20 cellular contexts compared by ENCODE assay signal in genomic region chr19:2079076-2079864, GRCh38. TPM values are rescaled to one million over a fixed set of nuclear protein-coding genes. Genes with fewer than 3 reads are reported as not detected.
DNase-seq lines count a peak whose midpoint lies in the region; ATAC-seq, FAIRE-seq and TF ChIP-seq lines count a peak whose summit lies in the region.
"Had no signal": no experiment of that assay in that cellular context is flagged by ENCODE, and none has a peak within 500 bp of the region (broad histone marks: within the 10 kb centered on the region; RNA-seq: fewer than 3 reads in every experiment).

No MANE protein-coding gene starts in this region.

- no peaks in the 10 kb centered on the region for H3K27me3 Mint-ChIP-seq in T-helper 1 cell treated with Interleukin-12 subunit alpha and Interleukin-12 subunit beta and Interleukin-4 antibody, amounts not matched to agents 30 μg/mL and 1 μg/mL, for 36 hours (ENCODE audit: low read depth)
- H3K27me3 Mint-ChIP-seq in natural killer cell (ENCODE audit: low read depth in 2 of 2): no peaks in the 10 kb centered on the region
- H3K27me3 Mint-ChIP-seq: type B pancreatic cell had no signal

- peaks cover 30% of the 10 kb centered on the region for H3K4me1 Mint-ChIP-seq in T-helper 1 cell treated with Interleukin-12 subunit alpha and Interleukin-12 subunit beta and Interleukin-4 antibody, amounts not matched to agents 30 μg/mL and 1 μg/mL, for 36 hours (ENCODE audit: low read depth)
- H3K4me1 Mint-ChIP-seq in natural killer cell: peaks cover 39 to 50% of the 10 kb centered on the region in 2 donors

- no peak for DNase-seq in T-helper 1 cell
- DNase-seq in GM06990 (ENCODE audit: extremely low read depth, insufficient read length): no peak
- no peak for DNase-seq in activated naive CD4-positive, alpha-beta T cell treated with anti-CD3 and anti-CD28 coated beads, Interleukin-2, amount 50 U/mL, for 72 hours (ENCODE audit: low spot score in 2 of 2)
- DNase-seq in natural killer cell: no peak
- DNase-seq in SKM-1 treated with dmso at 0.1 percent for 144 hours (lab: John Stamatoyannopoulos, UW; ENCODE audit: unreplicated experiment): no peak
- DNase-seq in H54 (ENCODE audit: insufficient read length, low spot score): no peak
- DNase-seq in COLO829 (ENCODE audit: low spot score): no peak
- DNase-seq: 8988T; activated CD8-positive, alpha-beta memory T cell treated with anti-CD3 and anti-CD28 coated beads, Interleukin-2, amount 50 U/mL, for 48 hours; C1 segment of cervical spinal cord; DMS79 treated with DMSO at 0.1 percent for 48 hours; effector CD8-positive, alpha-beta T cell; heart right ventricle; NCI-H2171 treated with DMSO at 0.1 percent for 48 hours; stimulated activated CD4-positive, alpha-beta T cell treated with anti-CD3 and anti-CD28 coated beads, Interleukin-12 subunit alpha, Interleukin-12 subunit beta, amount 100 ng/mL, for 4 hours had no signal

- no peak for TF ChIP-seq POLR2A in H54 (IDR thresholded peaks at IDR 0.05; ENCODE audit: low read depth, low read length)

- no peaks in the 10 kb centered on the region for H3K27me3 ChIP-seq in GM06990 (replicated peaks; ENCODE audit: control insufficient read depth, insufficient read depth, low read length)
- H3K27me3 ChIP-seq: heart right ventricle had no signal

- H3K4me3 Mint-ChIP-seq in T-helper 1 cell treated with Interleukin-12 subunit alpha and Interleukin-12 subunit beta and Interleukin-4 antibody, amounts not matched to agents 30 μg/mL and 1 μg/mL, for 36 hours: peak overlapping the region; percentile 34
- H3K4me3 Mint-ChIP-seq in natural killer cell: peak overlapping the region; percentile 99
- H3K4me3 Mint-ChIP-seq: type B pancreatic cell had no signal

- H3K4me3 ChIP-seq in GM06990 (replicated peaks; ENCODE audit: low read depth, low read length): peak overlapping the region; percentile 94
- H3K4me3 ChIP-seq: heart right ventricle, lung had no signal

- no peaks in the 10 kb centered on the region for H3K9me3 Mint-ChIP-seq in T-helper 1 cell treated with Interleukin-12 subunit alpha and Interleukin-12 subunit beta and Interleukin-4 antibody, amounts not matched to agents 30 μg/mL and 1 μg/mL, for 36 hours
- no peaks in the 10 kb centered on the region for H3K9me3 Mint-ChIP-seq in activated naive CD4-positive, alpha-beta T cell treated with anti-CD3 and anti-CD28 coated beads, Interleukin-2, amount 50 U/mL, for 72 hours
- no peaks in the 10 kb centered on the region for H3K9me3 Mint-ChIP-seq in natural killer cell
- H3K9me3 Mint-ChIP-seq: type B pancreatic cell had no signal

- H3K36me3 ChIP-seq in GM06990 (ENCODE audit: control insufficient read depth, insufficient read depth, low read length): peaks cover 64% of the 10 kb centered on the region

- no peak for FAIRE-seq in H54 (lab: Jason Lieb, UNC)
- FAIRE-seq: islet of Langerhans had no signal

- H3K27ac Mint-ChIP-seq in T-helper 1 cell treated with Interleukin-12 subunit alpha and Interleukin-12 subunit beta and Interleukin-4 antibody, amounts not matched to agents 30 μg/mL and 1 μg/mL, for 36 hours: peak overlapping the region; percentile 71
- H3K27ac Mint-ChIP-seq in activated naive CD4-positive, alpha-beta T cell treated with anti-CD3 and anti-CD28 coated beads, Interleukin-2, amount 50 U/mL, for 72 hours: peak overlapping the region; percentile 95 to 100
- peak overlapping the region; percentile 95 to 99 for H3K27ac Mint-ChIP-seq in natural killer cell
- H3K27ac Mint-ChIP-seq: type B pancreatic cell had no signal

- peaks cover 38% of the 10 kb centered on the region for H3K36me3 Mint-ChIP-seq in T-helper 1 cell treated with Interleukin-12 subunit alpha and Interleukin-12 subunit beta and Interleukin-4 antibody, amounts not matched to agents 30 μg/mL and 1 μg/mL, for 36 hours (ENCODE audit: low read depth)
- peaks cover 41 to 54% of the 10 kb centered on the region in 2 donors for H3K36me3 Mint-ChIP-seq in activated naive CD4-positive, alpha-beta T cell treated with anti-CD3 and anti-CD28 coated beads, Interleukin-2, amount 50 U/mL, for 72 hours
- H3K36me3 Mint-ChIP-seq in natural killer cell: no peaks in the 10 kb centered on the region
- H3K36me3 Mint-ChIP-seq: type B pancreatic cell had no signal

- intact Hi-C loops in natural killer cell (cut with micrococcal nuclease): no loop called here

- TF ChIP-seq CTCF in GM06990 (IDR thresholded peaks at IDR 0.05; ENCODE audit: insufficient read depth, low read length, poor library complexity, severe bottlenecking) (no peak), natural killer cell (IDR thresholded peaks at IDR 0.05) (no peak)

- ATAC-seq in activated naive CD4-positive, alpha-beta T cell treated with anti-CD3 and anti-CD28 coated beads, Interleukin-2, amount 50 U/mL, for 72 hours: no peak
- no peak for ATAC-seq in natural killer cell
- ATAC-seq: heart right ventricle, Panc1 had no signal

RNA-seq across cellular contexts. Expression of gene MOB3A, which starts 16.9 kb away (rescaled TPM):
- total RNA-seq in activated naive CD4-positive, alpha-beta T cell treated with anti-CD3 and anti-CD28 coated beads, Interleukin-2, amount 50 U/mL, for 72 hours: 100 to 1,000 TPM in 1 of 2 donors, 10 to 100 TPM in 1; 91.8 to 183 TPM
- 100 to 1,000 TPM; 239 to 314 (median 246) TPM for total RNA-seq in natural killer cell

RNA-seq across cellular contexts. Expression of gene IZUMO4, which starts 17.4 kb away (rescaled TPM):
- 100 to 1,000 TPM in 1 of 2 donors, 10 to 100 TPM in 1; 29.7 to 105 TPM for total RNA-seq in activated naive CD4-positive, alpha-beta T cell treated with anti-CD3 and anti-CD28 coated beads, Interleukin-2, amount 50 U/mL, for 72 hours
- 1 to 10 TPM; 3.3 to 7.6 (median 7.1) TPM for total RNA-seq in natural killer cell

RNA-seq across cellular contexts. Expression of gene MKNK2, which starts 28.2 kb away (rescaled TPM):
- total RNA-seq in activated naive CD4-positive, alpha-beta T cell treated with anti-CD3 and anti-CD28 coated beads, Interleukin-2, amount 50 U/mL, for 72 hours: 100 to 1,000 TPM; 211 to 261 TPM
- total RNA-seq in natural killer cell: 100 to 1,000 TPM; 259 to 389 (median 322) TPM
